In genomic region chr12:113802966-113803828, GRCh38 we compare ENCODE assay signal across 23 cellular contexts.
DNase-seq lines count a peak whose midpoint lies in the region; ATAC-seq and TF ChIP-seq lines count a peak whose summit lies in the region.
"Had no signal": no experiment of that assay in that cellular context is flagged by ENCODE, and none has a peak within 500 bp of the region (broad histone marks: within the 10 kb centered on the region; RNA-seq: fewer than 3 reads in every experiment).

No MANE protein-coding gene starts in this region.

- POLR2A ChIA-PET in activated CD4-positive, alpha-beta T cell treated with anti-CD3 and anti-CD28 coated beads, Interleukin-2, amount 10 ng/mL, durations not matched to agents 7 days and 5 days (lab: Charles Lee) = no interaction called here

- H4K8ac ChIP-seq in neuronal stem cell (ENCODE audit: low read depth, low read length) = no peak overlapping the region

- H3K27me3 ChIP-seq in neuronal stem cell (ENCODE audit: control insufficient read depth in 3 of 3, insufficient read depth in 3 of 3, low read depth in 1 of 3, low read length in 3 of 3) (no peaks in the 10 kb centered on the region), upper lobe of right lung (no peaks in the 10 kb centered on the region)
- H3K27me3 ChIP-seq: BLaER1 treated with 17β-estradiol and CSF1 and Interleukin-3, amounts not matched to agents 10 nM and 100 nM had no signal

- H3K9ac ChIP-seq in neuronal stem cell (ENCODE audit: low read depth, low read length, poor library complexity) = no peak overlapping the region
- H3K9ac ChIP-seq: BLaER1 treated with 17β-estradiol and CSF1 and Interleukin-3, amounts not matched to agents 10 nM and 100 nM had no signal

- H3K36me3 ChIP-seq in neuronal stem cell (replicated peaks in 1 of 2; ENCODE audit: control insufficient read depth in 2 of 2, insufficient read depth in 2 of 2, low read length in 2 of 2) = no peaks in the 10 kb centered on the region
- H3K36me3 ChIP-seq in upper lobe of right lung = no peaks in the 10 kb centered on the region
- H3K36me3 ChIP-seq: BLaER1 treated with 17β-estradiol and CSF1 and Interleukin-3, amounts not matched to agents 10 nM and 100 nM had no signal

- H3K27ac ChIP-seq in neuronal stem cell (replicated peaks; ENCODE audit: low read length) (no peak overlapping the region), upper lobe of right lung (no peak overlapping the region)
- H3K27ac ChIP-seq: 22Rv1; BLaER1 treated with 17β-estradiol and CSF1 and Interleukin-3, amounts not matched to agents 10 nM and 100 nM had no signal

- H3K4me3 ChIP-seq in neuronal stem cell (ENCODE audit: low read length in 2 of 2) (no peak overlapping the region), upper lobe of right lung (no peak overlapping the region)
- H3K4me3 ChIP-seq: BLaER1 treated with 17β-estradiol and CSF1 and Interleukin-3, amounts not matched to agents 10 nM and 100 nM had no signal

- no peak overlapping the region for H3K4me3 Mint-ChIP-seq in activated CD4-positive, alpha-beta T cell treated with anti-CD3 and anti-CD28 coated beads, Interleukin-2, amount 10 ng/mL, durations not matched to agents 7 days and 5 days
- no peak overlapping the region for H3K4me3 Mint-ChIP-seq in stimulated activated memory B cell treated with anti-CD40 and anti-IgM and Interleukin-4, amounts not matched to agents 10 μg/mL and 1 μg/mL and 100 μg/mL, for 72 hours
- H3K4me3 Mint-ChIP-seq: CD8-positive, alpha-beta T cell; HFFc6 had no signal

- peak overlapping the region; percentile 61 for H3K23ac ChIP-seq in neuronal stem cell (ENCODE audit: low read depth, low read length, poor library complexity)

- CTCF ChIA-PET in activated CD4-positive, alpha-beta T cell treated with anti-CD3 and anti-CD28 coated beads, Interleukin-2, amount 10 ng/mL, durations not matched to agents 7 days and 5 days (lab: Charles Lee) = no interaction called here

- peak overlapping the region; percentile 46 for H3K27ac Mint-ChIP-seq in activated CD4-positive, alpha-beta T cell treated with anti-CD3 and anti-CD28 coated beads, Interleukin-2, amount 10 ng/mL, durations not matched to agents 7 days and 5 days
- no peak overlapping the region for H3K27ac Mint-ChIP-seq in stimulated activated memory B cell treated with anti-CD40 and anti-IgM and Interleukin-4, amounts not matched to agents 10 μg/mL and 1 μg/mL and 100 μg/mL, for 72 hours
- H3K27ac Mint-ChIP-seq: CD8-positive, alpha-beta T cell; HFFc6 had no signal

- H3K4ac ChIP-seq in neuronal stem cell (ENCODE audit: low read length) = no peak overlapping the region

- H3K4me1 Mint-ChIP-seq in activated CD4-positive, alpha-beta T cell treated with anti-CD3 and anti-CD28 coated beads, Interleukin-2, amount 10 ng/mL, durations not matched to agents 7 days and 5 days = no peaks in the 10 kb centered on the region
- H3K4me1 Mint-ChIP-seq in stimulated activated memory B cell treated with anti-CD40 and anti-IgM and Interleukin-4, amounts not matched to agents 10 μg/mL and 1 μg/mL and 100 μg/mL, for 72 hours = no peaks in the 10 kb centered on the region

- H2BK15ac ChIP-seq in neuronal stem cell (ENCODE audit: low read length) = peak overlapping the region; percentile 49

- no peak for DNase-seq in activated CD4-positive, alpha-beta T cell treated with anti-CD3 and anti-CD28 coated beads, Interleukin-2, amount 10 ng/mL, durations not matched to agents 7 days and 5 days
- DNase-seq in activated CD4-positive, alpha-beta T cell treated with anti-CD3 and anti-CD28 coated beads for 1 hour = no peak
- DNase-seq in head of caudate nucleus (peak in 33 of 42 donors; percentile 22 to 70 (median 39)), neuronal stem cell (ENCODE audit: low spot score) (no peak), upper lobe of right lung (peak; percentile 53), cortex of kidney (lab: John Stamatoyannopoulos, UW) (no peak)
- DNase-seq: ACHN; CD8-positive, alpha-beta T cell; DMS153; HFFc6; KBM-7; MM.1S; NCI-H1048; NCI-H1417 treated with DMSO at 0.1 percent for 48 hours; NCI-H187; NCI-H446; NCI-H526; OCI-M1; Right ventricle myocardium superior had no signal

- intact Hi-C loops in head of caudate nucleus (cut with DNase I) = no loop called here
- intact Hi-C loops in upper lobe of right lung (cut with DNase I) = no loop called here

- no CpG with 5 or more reads among the region's 22 CpGs for WGBS in neuronal stem cell (ENCODE audit: extremely low coverage in 2 of 2, insufficient read length in 2 of 2, insufficient replicate concordance in 1 of 2), 2 donors

- no peaks in the 10 kb centered on the region for H3K9me3 ChIP-seq in neuronal stem cell (replicated peaks in 1 of 2; ENCODE audit: control insufficient read depth in 2 of 2, insufficient read depth in 1 of 2, low read depth in 1 of 2, low read length in 2 of 2)
- peaks cover 9% of the 10 kb centered on the region for H3K9me3 ChIP-seq in upper lobe of right lung

- peaks cover 1% of the 10 kb centered on the region for H3K36me3 Mint-ChIP-seq in activated CD4-positive, alpha-beta T cell treated with anti-CD3 and anti-CD28 coated beads, Interleukin-2, amount 10 ng/mL, durations not matched to agents 7 days and 5 days (ENCODE audit: low read depth)
- H3K36me3 Mint-ChIP-seq in stimulated activated memory B cell treated with anti-CD40 and anti-IgM and Interleukin-4, amounts not matched to agents 10 μg/mL and 1 μg/mL and 100 μg/mL, for 72 hours = peaks cover 24% of the 10 kb centered on the region

- H3K14ac ChIP-seq in neuronal stem cell (ENCODE audit: low read length) = no peak overlapping the region

- no peak overlapping the region for H3K4me2 ChIP-seq in neuronal stem cell (ENCODE audit: insufficient read depth, low read length, poor library complexity, severe bottlenecking)

- peak overlapping the region; percentile 47 for H2AK5ac ChIP-seq in neuronal stem cell (ENCODE audit: low read depth, low read length)

- no peaks in the 10 kb centered on the region for H3K27me3 Mint-ChIP-seq in activated CD4-positive, alpha-beta T cell treated with anti-CD3 and anti-CD28 coated beads, Interleukin-2, amount 10 ng/mL, durations not matched to agents 7 days and 5 days
- no peaks in the 10 kb centered on the region for H3K27me3 Mint-ChIP-seq in stimulated activated memory B cell treated with anti-CD40 and anti-IgM and Interleukin-4, amounts not matched to agents 10 μg/mL and 1 μg/mL and 100 μg/mL, for 72 hours

- no peak for ATAC-seq in upper lobe of right lung
- ATAC-seq in HG03442 (IDR thresholded peaks at IDR 0.05; ENCODE audit: unreplicated experiment) = no peak
- no peak for ATAC-seq in stimulated activated memory B cell treated with anti-CD40 and anti-IgM and Interleukin-4, amounts not matched to agents 10 μg/mL and 1 μg/mL and 100 μg/mL, for 72 hours
- ATAC-seq: CD8-positive, alpha-beta T cell had no signal

- H3K4me1 ChIP-seq in neuronal stem cell (ENCODE audit: control insufficient read depth in 2 of 2, insufficient read depth in 1 of 2, low read depth in 1 of 2, low read length in 2 of 2) (peaks cover 0 to 6% of the 10 kb centered on the region in 2 donors), upper lobe of right lung (no peaks in the 10 kb centered on the region)

- peaks cover 2% of the 10 kb centered on the region for H3K9me3 Mint-ChIP-seq in activated CD4-positive, alpha-beta T cell treated with anti-CD3 and anti-CD28 coated beads, Interleukin-2, amount 10 ng/mL, durations not matched to agents 7 days and 5 days
- peaks cover 4% of the 10 kb centered on the region for H3K9me3 Mint-ChIP-seq in stimulated activated memory B cell treated with anti-CD40 and anti-IgM and Interleukin-4, amounts not matched to agents 10 μg/mL and 1 μg/mL and 100 μg/mL, for 72 hours

- peak overlapping the region; percentile 77 for H3K18ac ChIP-seq in neuronal stem cell (ENCODE audit: low read length)

- H2AFZ ChIP-seq in neuronal stem cell (ENCODE audit: low read length) = peak overlapping the region; percentile 75

- H2BK5ac ChIP-seq in neuronal stem cell (ENCODE audit: low read length) = peak overlapping the region; percentile 72

- peak overlapping the region; percentile 37 for H2BK120ac ChIP-seq in neuronal stem cell (ENCODE audit: low read depth, low read length)

- H3K79me1 ChIP-seq in neuronal stem cell (ENCODE audit: low read depth, low read length) = no peaks in the 10 kb centered on the region

- no peak for TF ChIP-seq CTCF in upper lobe of right lung (IDR thresholded peaks at IDR 0.05)

- no peak overlapping the region for H2BK12ac ChIP-seq in neuronal stem cell (ENCODE audit: low read length)

- no peak overlapping the region for H4K91ac ChIP-seq in neuronal stem cell (ENCODE audit: low read depth, low read length, poor library complexity)

Comparison
In these comparisons a context has a peak if more than half of its experiments do, and no peak if none do; other contexts are left out.
1. DNase-seq: peak in head of caudate nucleus (33 of 42) and upper lobe of right lung (single experiment); none in activated CD4-positive, alpha-beta T cell treated with anti-CD3 and anti-CD28 coated beads, Interleukin-2, amount 10 ng/mL, durations not matched to agents 7 days and 5 days (single experiment), activated CD4-positive, alpha-beta T cell treated with anti-CD3 and anti-CD28 coated beads for 1 hour (single experiment), neuronal stem cell (single experiment) and cortex of kidney (single experiment).